Comparison of ENCODE assay signal across 37 cellular contexts in genomic region chr15:25897658-25898057, GRCh38. TPM values are rescaled to one million over a fixed set of nuclear protein-coding genes. Genes with fewer than 3 reads are reported as not detected.
"Had no signal": no experiment of that assay in that cellular context is flagged by ENCODE, and none has a peak within 500 bp of the region (broad histone marks: within the 10 kb centered on the region; RNA-seq: fewer than 3 reads in every experiment).

No MANE protein-coding gene starts in this region.

- H3K27ac ChIP-seq: ascending aorta, cardiac muscle cell, VCaP had no signal

- ATAC-seq: activated CD4-positive, alpha-beta T cell treated with anti-CD3 and anti-CD28 coated beads for 36 hours; activated CD4-positive, CD25-positive, alpha-beta regulatory T cell treated with anti-CD3 and anti-CD28 coated beads, Interleukin-2, amount 50 U/mL, for 24 hours; activated CD8-positive, alpha-beta memory T cell treated with anti-CD3 and anti-CD28 coated beads, Interleukin-2, amount 10 ng/mL, durations not matched to agents 7 days and 5 days; activated CD8-positive, alpha-beta T cell treated with anti-CD3 and anti-CD28 coated beads, Interleukin-2, amount 10 ng/mL, durations not matched to agents 7 days and 5 days; activated naive CD8-positive, alpha-beta T cell treated with anti-CD3 and anti-CD28 coated beads, Interleukin-2, amount 50 U/mL, for 24 hours had no signal

- FAIRE-seq: bronchial epithelial cell, TTC549 had no signal

- H3K9me3 ChIP-seq: ascending aorta had no signal

- H3K27me3 Mint-ChIP-seq: activated naive CD4-positive, alpha-beta T cell treated with anti-CD3 and anti-CD28 coated beads, Interleukin-2, amount 50 U/mL, for 24 hours; activated naive CD8-positive, alpha-beta T cell; activated naive CD8-positive, alpha-beta T cell treated with anti-CD3 and anti-CD28 coated beads, Interleukin-2, amount 10 ng/mL, durations not matched to agents 7 days and 5 days; brain had no signal

- H3K27me3 ChIP-seq: ascending aorta, cardiac muscle cell had no signal

- H3K36me3 ChIP-seq: ascending aorta, cardiac muscle cell had no signal

- H3K4me3 ChIP-seq: ascending aorta, cardiac muscle cell had no signal

- H3K4me1 Mint-ChIP-seq: activated CD4-positive, alpha-beta T cell treated with anti-CD3 and anti-CD28 coated beads for 36 hours had no signal

- H3K27ac Mint-ChIP-seq: activated CD4-positive, alpha-beta memory T cell treated with anti-CD3 and anti-CD28 coated beads, Interleukin-2, amount 10 ng/mL, durations not matched to agents 7 days and 5 days; activated CD4-positive, alpha-beta T cell treated with anti-CD3 and anti-CD28 coated beads for 36 hours; activated CD4-positive, alpha-beta T cell treated with anti-CD3 and anti-CD28 coated beads, Interleukin-2, amount 10 ng/mL, durations not matched to agents 7 days and 5 days; activated CD8-positive, alpha-beta memory T cell treated with anti-CD3 and anti-CD28 coated beads, Interleukin-2, amount 10 ng/mL, durations not matched to agents 7 days and 5 days; activated CD8-positive, alpha-beta T cell treated with anti-CD3 and anti-CD28 coated beads, Interleukin-2, amount 10 ng/mL, durations not matched to agents 7 days and 5 days; activated naive CD4-positive, alpha-beta T cell treated with anti-CD3 and anti-CD28 coated beads, Interleukin-2, amount 10 ng/mL, durations not matched to agents 7 days and 5 days; activated naive CD4-positive, alpha-beta T cell treated with anti-CD3 and anti-CD28 coated beads, Interleukin-2, amount 50 U/mL, for 24 hours; activated naive CD8-positive, alpha-beta T cell; activated naive CD8-positive, alpha-beta T cell treated with anti-CD3 and anti-CD28 coated beads, Interleukin-2, amount 10 ng/mL, durations not matched to agents 7 days and 5 days; activated naive CD8-positive, alpha-beta T cell treated with anti-CD3 and anti-CD28 coated beads, Interleukin-2, amount 50 U/mL, for 24 hours; activated T-cell treated with anti-CD3 and anti-CD28 coated beads, Interleukin-2, amount 50 U/mL, for 24 hours; activated T-helper 2 cell treated with anti-CD3 and anti-CD28 coated beads, Interferon-gamma antibody, Interleukin-2, Interleukin-4, amounts not matched to agents 10 μg/mL and 5 μg/mL and 100 μg/mL, durations not matched to agents 14 hours and 24 hours and 36 hours; brain; T-helper 1 cell treated with Interleukin-12 subunit alpha and Interleukin-12 subunit beta and Interleukin-4 antibody, amounts not matched to agents 30 μg/mL and 1 μg/mL, for 36 hours; T-helper 2 cell treated with Interferon-gamma antibody and Interleukin-4, amounts not matched to agents 5 μg/mL and 100 μg/mL, for 36 hours had no signal

- H3K9me3 Mint-ChIP-seq: activated CD4-positive, alpha-beta memory T cell treated with anti-CD3 and anti-CD28 coated beads, Interleukin-2, amount 10 ng/mL, durations not matched to agents 7 days and 5 days; activated CD4-positive, alpha-beta T cell treated with anti-CD3 and anti-CD28 coated beads, Interleukin-2, amount 10 ng/mL, durations not matched to agents 7 days and 5 days; activated naive CD4-positive, alpha-beta T cell treated with anti-CD3 and anti-CD28 coated beads, Interleukin-2, amount 10 ng/mL, durations not matched to agents 7 days and 5 days; activated naive CD4-positive, alpha-beta T cell treated with anti-CD3 and anti-CD28 coated beads, Interleukin-2, amount 50 U/mL, for 24 hours; activated naive CD8-positive, alpha-beta T cell treated with anti-CD3 and anti-CD28 coated beads, Interleukin-2, amount 10 ng/mL, durations not matched to agents 7 days and 5 days; activated T-cell treated with anti-CD3 and anti-CD28 coated beads, Interleukin-2, amount 50 U/mL, for 24 hours; activated T-helper 2 cell treated with anti-CD3 and anti-CD28 coated beads, Interferon-gamma antibody, Interleukin-2, Interleukin-4, amounts not matched to agents 10 μg/mL and 5 μg/mL and 100 μg/mL, durations not matched to agents 14 hours and 24 hours and 36 hours; T-helper 1 cell treated with Interleukin-12 subunit alpha and Interleukin-12 subunit beta and Interleukin-4 antibody, amounts not matched to agents 30 μg/mL and 1 μg/mL, for 36 hours; T-helper 2 cell treated with Interferon-gamma antibody and Interleukin-4, amounts not matched to agents 5 μg/mL and 100 μg/mL, for 36 hours had no signal

- H3K4me1 ChIP-seq: ascending aorta had no signal

- H3K4me3 Mint-ChIP-seq: activated CD4-positive, alpha-beta memory T cell treated with anti-CD3 and anti-CD28 coated beads, Interleukin-2, amount 10 ng/mL, durations not matched to agents 7 days and 5 days; activated CD4-positive, alpha-beta T cell treated with anti-CD3 and anti-CD28 coated beads for 36 hours; activated CD4-positive, alpha-beta T cell treated with anti-CD3 and anti-CD28 coated beads, Interleukin-2, amount 10 ng/mL, durations not matched to agents 7 days and 5 days; activated CD8-positive, alpha-beta memory T cell treated with anti-CD3 and anti-CD28 coated beads, Interleukin-2, amount 10 ng/mL, durations not matched to agents 7 days and 5 days; activated CD8-positive, alpha-beta T cell treated with anti-CD3 and anti-CD28 coated beads, Interleukin-2, amount 10 ng/mL, durations not matched to agents 7 days and 5 days; activated naive CD4-positive, alpha-beta T cell treated with anti-CD3 and anti-CD28 coated beads, Interleukin-2, amount 10 ng/mL, durations not matched to agents 7 days and 5 days; activated naive CD4-positive, alpha-beta T cell treated with anti-CD3 and anti-CD28 coated beads, Interleukin-2, amount 50 U/mL, for 24 hours; activated naive CD8-positive, alpha-beta T cell; activated naive CD8-positive, alpha-beta T cell treated with anti-CD3 and anti-CD28 coated beads, Interleukin-2, amount 10 ng/mL, durations not matched to agents 7 days and 5 days; activated naive CD8-positive, alpha-beta T cell treated with anti-CD3 and anti-CD28 coated beads, Interleukin-2, amount 50 U/mL, for 24 hours; activated T-cell treated with anti-CD3 and anti-CD28 coated beads, Interleukin-2, amount 50 U/mL, for 24 hours; brain; T-helper 1 cell treated with Interleukin-12 subunit alpha and Interleukin-12 subunit beta and Interleukin-4 antibody, amounts not matched to agents 30 μg/mL and 1 μg/mL, for 36 hours; T-helper 2 cell treated with Interferon-gamma antibody and Interleukin-4, amounts not matched to agents 5 μg/mL and 100 μg/mL, for 36 hours had no signal

- H3K36me3 Mint-ChIP-seq: activated CD8-positive, alpha-beta memory T cell treated with anti-CD3 and anti-CD28 coated beads, Interleukin-2, amount 10 ng/mL, durations not matched to agents 7 days and 5 days; activated naive CD4-positive, alpha-beta T cell treated with anti-CD3 and anti-CD28 coated beads, Interleukin-2, amount 10 ng/mL, durations not matched to agents 7 days and 5 days; activated naive CD4-positive, alpha-beta T cell treated with anti-CD3 and anti-CD28 coated beads, Interleukin-2, amount 50 U/mL, for 24 hours; activated naive CD8-positive, alpha-beta T cell; activated naive CD8-positive, alpha-beta T cell treated with anti-CD3 and anti-CD28 coated beads, Interleukin-2, amount 10 ng/mL, durations not matched to agents 7 days and 5 days; brain had no signal

- DNase-seq: activated CD4-positive, alpha-beta memory T cell treated with anti-CD3 and anti-CD28 coated beads, Interleukin-2, amount 10 ng/mL, durations not matched to agents 7 days and 5 days; activated CD4-positive, alpha-beta T cell treated with anti-CD3 and anti-CD28 coated beads for 1 hour; activated CD4-positive, alpha-beta T cell treated with anti-CD3 and anti-CD28 coated beads for 36 hours; activated CD4-positive, alpha-beta T cell treated with anti-CD3 and anti-CD28 coated beads for 48 hours; activated CD4-positive, alpha-beta T cell treated with anti-CD3 and anti-CD28 coated beads, Interleukin-2, amount 10 ng/mL, durations not matched to agents 7 days and 5 days; activated CD4-positive, alpha-beta T cell treated with anti-CD3 and anti-CD28 coated beads, Interleukin-2, amount 50 U/mL, for 48 hours; activated CD4-positive, CD25-positive, alpha-beta regulatory T cell; activated CD8-positive, alpha-beta memory T cell treated with anti-CD3 and anti-CD28 coated beads for 24 hours; activated CD8-positive, alpha-beta memory T cell treated with anti-CD3 and anti-CD28 coated beads, Interleukin-2, amount 10 ng/mL, durations not matched to agents 7 days and 5 days; activated CD8-positive, alpha-beta memory T cell treated with anti-CD3 and anti-CD28 coated beads, Interleukin-2, amount 50 U/mL, for 48 hours; activated CD8-positive, alpha-beta T cell treated with anti-CD3 and anti-CD28 coated beads, Interleukin-2, amount 10 ng/mL, durations not matched to agents 7 days and 5 days; activated effector memory CD4-positive, alpha-beta T cell treated with Interleukin-2 at 50 U/mL for 16 hours; activated gamma-delta T cell; activated naive CD4-positive, alpha-beta T cell treated with anti-CD3 and anti-CD28 coated beads, Interleukin-2, amount 10 ng/mL, durations not matched to agents 7 days and 5 days; activated naive CD4-positive, alpha-beta T cell treated with Interleukin-2 at 50 U/mL for 16 hours; activated naive CD8-positive, alpha-beta T cell treated with anti-CD3 and anti-CD28 coated beads, Interleukin-2, amount 10 ng/mL, durations not matched to agents 7 days and 5 days; activated naive CD8-positive, alpha-beta T cell treated with anti-CD3 and anti-CD28 coated beads, Interleukin-2, amount 50 U/mL, for 24 hours; activated T-cell treated with anti-CD3 and anti-CD28 coated beads, Interleukin-2, amount 50 U/mL, for 24 hours; activated T-cell treated with anti-CD3 and anti-CD28 coated beads, Interleukin-2, amount 50 U/mL, for 48 hours; amygdala; anterior cingulate cortex; central memory CD4-positive, alpha-beta T cell; T-helper 1 cell; T-helper 2 cell; T-helper 9 cell had no signal

RNA-seq across cellular contexts. Expression of gene ATP10A, which starts 34.5 kb away (rescaled TPM):
- total RNA-seq: cardiac muscle cell had no signal
- polyA plus RNA-seq: cardiac muscle cell had no signal
